In genomic region chr10:7700577-7701125, GRCh38 we compare ENCODE assay signal across 1 cellular context.
TF ChIP-seq lines count a peak whose summit lies in the region.

No MANE protein-coding gene starts in this region.

TF ChIP-seq in HepG2, 621 proteins besides CTCF, POLR2A, EP300 and RAD21 (continued from another document and continues in another):
- no peak for TF ChIP-seq ZNF580 (CRISPR knock-in tag; IDR thresholded peaks at IDR 0.05; ENCODE audit: borderline replicate concordance, low read depth)
- no peak for TF ChIP-seq ZSCAN20 (CRISPR knock-in tag; IDR thresholded peaks at IDR 0.05; ENCODE audit: borderline replicate concordance)
- TF ChIP-seq ZNF337 (CRISPR knock-in tag; IDR thresholded peaks at IDR 0.05; ENCODE audit: borderline replicate concordance, low read depth), result no peak
- TF ChIP-seq TIGD3 (CRISPR knock-in tag; IDR thresholded peaks at IDR 0.05; ENCODE audit: borderline replicate concordance), result no peak; the same call in 1 of the 2 replicates
- TF ChIP-seq THAP7 (CRISPR knock-in tag; IDR thresholded peaks at IDR 0.05), result no peak
- no peak for TF ChIP-seq TMF1 (CRISPR knock-in tag; IDR thresholded peaks at IDR 0.05; ENCODE audit: low read depth)
- TF ChIP-seq ZNF616 (CRISPR knock-in tag; IDR thresholded peaks at IDR 0.05; ENCODE audit: low read depth), result no peak
- no peak; the same call in 1 of the 2 replicates for TF ChIP-seq SRF (IDR thresholded peaks at IDR 0.05; ENCODE audit: low read depth, low read length)
- TF ChIP-seq KDM2A (CRISPR knock-in tag; IDR thresholded peaks at IDR 0.05; ENCODE audit: borderline replicate concordance, low read depth), result no peak
- no peak for TF ChIP-seq PRMT3 (CRISPR knock-in tag; IDR thresholded peaks at IDR 0.05; ENCODE audit: borderline replicate concordance, low read depth)
- TF ChIP-seq ZBTB7B (CRISPR knock-in tag; IDR thresholded peaks at IDR 0.05), result no peak
- TF ChIP-seq ZNF318 (CRISPR knock-in tag; IDR thresholded peaks at IDR 0.05), result no peak
- no peak for TF ChIP-seq PRDM4 (CRISPR knock-in tag; IDR thresholded peaks at IDR 0.05; ENCODE audit: borderline replicate concordance)
- TF ChIP-seq NAIF1 (CRISPR knock-in tag; IDR thresholded peaks at IDR 0.05; ENCODE audit: borderline replicate concordance), result no peak
- TF ChIP-seq SKIL (CRISPR knock-in tag; IDR thresholded peaks at IDR 0.05; ENCODE audit: borderline replicate concordance), result peak; percentile 59; the same call in 1 of the 2 replicates
- no peak for TF ChIP-seq SRSF4 (IDR thresholded peaks at IDR 0.05; ENCODE audit: low read depth, low read length, poor library complexity, severe bottlenecking)
- TF ChIP-seq JUN (CRISPR knock-in tag; IDR thresholded peaks at IDR 0.05), result peak; percentile 93
- no peak for TF ChIP-seq ZC3H13 (CRISPR knock-in tag; IDR thresholded peaks at IDR 0.05)
- TF ChIP-seq ZNF775 (CRISPR knock-in tag; IDR thresholded peaks at IDR 0.05; ENCODE audit: borderline replicate concordance), result no peak; the same call in 1 of the 2 replicates
- TF ChIP-seq ZBTB40 (IDR thresholded peaks at IDR 0.05), result no peak
- TF ChIP-seq ZBTB40 (CRISPR knock-in tag; IDR thresholded peaks at IDR 0.05), result 0 out of 2 replicates have a peak, but pooled peaks have one; percentile 22
- TF ChIP-seq NFE2L2 (IDR thresholded peaks at IDR 0.05; ENCODE audit: low read length), result peak; percentile 84
